ENCODE assay signal across 8 cellular contexts in the genomic region with DNA sequence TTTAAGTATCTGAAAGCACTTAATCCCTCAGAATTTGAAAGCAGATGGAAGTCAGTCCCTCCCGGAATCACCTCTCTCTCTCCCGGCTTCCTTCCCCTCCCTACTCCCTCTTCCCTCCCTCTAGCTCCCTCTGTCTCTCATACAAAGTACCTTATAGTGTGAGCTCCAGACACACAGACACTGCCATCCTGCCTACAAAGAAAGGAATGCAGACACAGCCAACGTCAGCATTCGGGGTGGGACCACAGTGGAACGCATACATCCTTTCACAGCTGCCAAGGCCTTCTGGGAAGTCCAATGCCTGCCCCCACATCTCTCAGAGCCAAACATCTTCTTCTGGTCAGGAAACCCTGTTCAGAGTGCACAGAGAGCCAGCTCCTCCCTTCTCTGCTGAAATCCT. TPM values are rescaled to one million over a fixed set of nuclear protein-coding genes. Genes with fewer than 3 reads are reported as not detected.
A peak's percentile ranks its signal among the peaks of the same experiment; 100 is the strongest.
DNase-seq lines count a peak whose midpoint lies in the region; ATAC-seq, FAIRE-seq and TF ChIP-seq lines count a peak whose summit lies in the region.

No MANE protein-coding gene starts in this region.

- intact Hi-C loops in transverse colon (cut with DNase I; ENCODE audit: low total_unique reads), result no loop called here

- H2BK12ac ChIP-seq in H1 (ENCODE audit: low read depth, low read length), result no peak overlapping the region

- H3K14ac ChIP-seq in H1 (ENCODE audit: insufficient read length), result no peak overlapping the region

- H3K27ac ChIP-seq in H1 (ENCODE audit: low read depth, low read length) (no peak overlapping the region), transverse colon (peak overlapping the region; percentile 72 to 83 (median 78))

- H4K91ac ChIP-seq in H1 (replicated peaks; ENCODE audit: insufficient read length, low read length), result no peak overlapping the region

- peak overlapping the region; percentile 86 for H3K18ac ChIP-seq in H1 (ENCODE audit: extremely low read depth, low read length)

- no peak overlapping the region for H4K8ac ChIP-seq in H1 (ENCODE audit: extremely low read depth, insufficient read depth, low read length)

- H3K36me3 ChIP-seq in H1 (ENCODE audit: control insufficient read depth in 2 of 4, insufficient read depth in 4 of 4, low read length in 3 of 4) (no peaks in the 10 kb centered on the region), transverse colon (no peaks in the 10 kb centered on the region)

- TF ChIP-seq POLR2A in H1 (IDR thresholded peaks at IDR 0.05; ENCODE audit: control extremely low read depth in 1 of 2, low read depth in 2 of 2, low read length in 2 of 2) (0 out of 3 replicates have a peak, but pooled peaks of 1 of the 2 experiments have one; percentile 26), transverse colon (IDR thresholded peaks at IDR 0.05) (no peak)

- H3K9ac ChIP-seq in H1 (replicated peaks in 1 of 4; ENCODE audit: extremely low read depth in 1 of 4, low read depth in 3 of 4, low read length in 3 of 4), result no peak overlapping the region

- no peak overlapping the region; the same call in 1 of the 2 replicates for H2BK15ac ChIP-seq in H1 (ENCODE audit: low read length)

- H3K79me2 ChIP-seq in H1 (ENCODE audit: control insufficient read depth in 1 of 2, insufficient read depth in 2 of 2, low read length in 2 of 2), result no peaks in the 10 kb centered on the region

- H4K5ac ChIP-seq in H1 (ENCODE audit: insufficient read length, low read depth, low read length), result no peak overlapping the region

- H3K79me1 ChIP-seq in H1 (ENCODE audit: low read depth, low read length), result no peaks in the 10 kb centered on the region; the same call in 1 of the 2 replicates

- 0 out of 2 replicates have a peak overlapping the region, but pooled peaks have one; percentile 62 for H2BK5ac ChIP-seq in H1 (ENCODE audit: low read depth, low read length)

- H2AFZ ChIP-seq in H1 (ENCODE audit: low read length), result no peak overlapping the region

- ATAC-seq in GM18519 (IDR thresholded peaks at IDR 0.05; ENCODE audit: low FRiP score, unreplicated experiment), result no peak

- no peak overlapping the region for H3K23ac ChIP-seq in H1 (ENCODE audit: insufficient read length)

- peak; percentile 92 for FAIRE-seq in H1 (lab: Jason Lieb, UNC)

- H2BK120ac ChIP-seq in H1 (replicated peaks; ENCODE audit: low read depth, low read length), result no peak overlapping the region

- H3K4ac ChIP-seq in H1 (replicated peaks; ENCODE audit: insufficient read length, low read depth, low read length), result no peak overlapping the region

- WGBS in H1 (ENCODE audit: extremely low coverage in 1 of 2, insufficient coverage in 1 of 2, insufficient read length in 1 of 2, insufficient replicate concordance in 2 of 2, low coverage in 1 of 2, low lambda C conversion rate in 2 of 2, missing lambda C conversion rate in 1 of 2), 2 experiments, result 18% methylated on average over 5 of the region's 5 CpGs; no CpG with 5 or more reads in 1 of the 2 experiments
- 24% methylated on average over 2 to 5 of the region's 5 CpGs for WGBS in transverse colon (ENCODE audit: low coverage in 1 of 2), 2 donors

- no peaks in the 10 kb centered on the region for H3K27me3 ChIP-seq in H1 (replicated peaks in 1 of 4; ENCODE audit: control insufficient read depth in 3 of 4, extremely low read depth in 1 of 4, insufficient read depth in 3 of 4, low read length in 3 of 4)
- no peaks in the 10 kb centered on the region for H3K27me3 ChIP-seq in transverse colon

- H3K23me2 ChIP-seq in H1 (ENCODE audit: low read depth, low read length), result no peaks in the 10 kb centered on the region

- CTCF ChIA-PET in H1 (lab: Charles Lee; ENCODE audit: partially characterized antibody), result interaction anchor here (0.6 to 2.8 kb wide), 16 partner anchors 9 to 305 kb away, joined by 3 to 17 read pairs (median 4); no protein-coding TSS in a partner anchor

- no peak overlapping the region for H3K56ac ChIP-seq in H1 (replicated peaks; ENCODE audit: insufficient read length, low read depth, low read length)

- H3K9me3 ChIP-seq in H1 (ENCODE audit: insufficient read depth in 2 of 2, low read depth in 1 of 2, low read length in 1 of 2) (no peaks in the 10 kb centered on the region), transverse colon (no peaks in the 10 kb centered on the region)

- TF ChIP-seq RAD21 in H1 (IDR thresholded peaks at IDR 0.05 in 1 of 2, conservative IDR thresholded peaks at IDR 0.05 in 1 of 2; ENCODE audit: low read depth in 2 of 2, low read length in 2 of 2), result peak; percentile 48 to 59

- in situ Hi-C loops in transverse colon (cut with MboI; ENCODE audit: low pct_ligation_motif_present in 1 of 4, low pct_unique_long_range_greater_than_20kb in 1 of 4, low sequenced_read_pairs in 3 of 4), result loop anchor here in 1 of 4 donors (25.0 kb wide), 1 partner anchor 182 kb away; a partner anchor contains a TSS

- TF ChIP-seq CTCF in H1 (IDR thresholded peaks at IDR 0.05; ENCODE audit: control extremely low read depth in 1 of 3, insufficient read depth in 1 of 3, low read depth in 1 of 3, low read length in 3 of 3), result peak; percentile 15 to 65 (median 55)
- peak; percentile 21 to 52 (median 36) for TF ChIP-seq CTCF in transverse colon (IDR thresholded peaks at IDR 0.05)

- TF ChIP-seq EP300 in H1 (IDR thresholded peaks at IDR 0.05; ENCODE audit: borderline replicate concordance in 1 of 2, low read depth in 2 of 2, low read length in 2 of 2) (no peak), transverse colon (IDR thresholded peaks at IDR 0.05; ENCODE audit: low read depth) (peak; percentile 86)

- H2BK20ac ChIP-seq in H1 (ENCODE audit: low read length), result no peak overlapping the region

- H3K4me3 ChIP-seq in H1 (ENCODE audit: extremely low read depth in 1 of 4, insufficient read depth in 2 of 4, low read depth in 3 of 4, low read length in 4 of 4), result peak overlapping the region in 1 of 4 experiments; percentile 4; a peak in 1 of 8 replicates
- H3K4me3 ChIP-seq in transverse colon, result no peak overlapping the region

- H3K4me1 ChIP-seq in H1 (replicated peaks in 1 of 4; ENCODE audit: control insufficient read depth in 3 of 4, insufficient read depth in 4 of 4, low read length in 3 of 4), result peaks cover 3 to 14% (median 5%) of the 10 kb centered on the region in 4 experiments; a peak in 5 of 7 replicates
- peaks cover 26 to 72% (median 51%) of the 10 kb centered on the region in 4 donors for H3K4me1 ChIP-seq in transverse colon

- POLR2A ChIA-PET in H1 (lab: Charles Lee; ENCODE audit: partially characterized antibody), result interaction anchor here (0.6 to 1.3 kb wide), 7 partner anchors 8 to 305 kb away, joined by 3 to 11 read pairs (median 3); a partner anchor contains a TSS

- no peaks in the 10 kb centered on the region for H4K20me1 ChIP-seq in H1 (replicated peaks in 1 of 2; ENCODE audit: control insufficient read depth in 1 of 2, insufficient read depth in 2 of 2, low read length in 2 of 2)

- DNase-seq in DMS 273 treated with DMSO at 0.1 percent for 48 hours (lab: John Stamatoyannopoulos, UW) (peak; percentile 97), NCI-H510A (lab: John Stamatoyannopoulos, UW) (peak; percentile 36), H1 (ENCODE audit: low read depth in 1 of 2, low spot score in 2 of 2) (peak; percentile 66 to 79), lung microvascular endothelial cell (ENCODE audit: low read depth in 2 of 2) (peak; percentile 93 to 99), transverse colon (peak; percentile 71), COR-L47 (lab: John Stamatoyannopoulos, UW) (no peak)
- no peak for DNase-seq in activated CD4-positive, alpha-beta T cell treated with anti-CD3 and anti-CD28 coated beads for 48 hours

- H3K4me2 ChIP-seq in H1 (ENCODE audit: insufficient read depth in 1 of 2, low read depth in 2 of 2, low read length in 2 of 2), result peak overlapping the region; percentile 36 to 53; a peak in 3 of 4 replicates

- H2AK5ac ChIP-seq in H1 (ENCODE audit: low read depth, low read length), result no peak overlapping the region

TF ChIP-seq in H1, 55 proteins besides CTCF, POLR2A, EP300 and RAD21 (continues in another document):
- TF ChIP-seq RXRA (IDR thresholded peaks at IDR 0.05; ENCODE audit: insufficient read depth, low read depth, low read length) (no peak), SP1 (IDR thresholded peaks at IDR 0.05; ENCODE audit: low read depth, low read length) (no peak; the same call in 1 of the 2 replicates), TAF1 (IDR thresholded peaks at IDR 0.05; ENCODE audit: low read depth, low read length) (peak; percentile 32; the same call in 1 of the 2 replicates), EZH2 (IDR thresholded peaks at IDR 0.05; ENCODE audit: low read depth, low read length, severe bottlenecking) (no peak), CHD2 (IDR thresholded peaks at IDR 0.05; ENCODE audit: low read length) (no peak), PHF8 (conservative IDR thresholded peaks at IDR 0.05; ENCODE audit: low read depth, low read length) (no peak), EGR1 (IDR thresholded peaks at IDR 0.05; ENCODE audit: borderline replicate concordance, low read depth, low read length) (peak; percentile 56; the same call in 1 of the 2 replicates)
- TF ChIP-seq, protein P1, sequence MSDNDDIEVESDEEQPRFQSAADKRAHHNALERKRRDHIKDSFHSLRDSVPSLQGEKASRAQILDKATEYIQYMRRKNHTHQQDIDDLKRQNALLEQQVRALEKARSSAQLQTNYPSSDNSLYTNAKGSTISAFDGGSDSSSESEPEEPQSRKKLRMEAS (IDR thresholded peaks at IDR 0.05), result no peak

RNA-seq across cellular contexts. Expression of a gene that starts 9.3 kb away (rescaled TPM):
- 6.0 and 6.5 TPM in 2 replicates for total RNA-seq in H1 (2021; fragmentation: NEBNext Ultra II Directional; extraction: Animal tissue kit (Norgen Biotek cat#: 25700))
- polyA plus RNA-seq in H1 (2011; rRNA removed), result 3.8 and 4.1 TPM in 2 replicates
- 4.0 TPM for polyA plus RNA-seq in H1 (2011; cell fraction: cytosol; rRNA removed)
- polyA plus RNA-seq in H1 (2011; cell fraction: nucleus; rRNA removed), result 8.3 TPM
- polyA plus RNA-seq in H1 (2012, experiment 1 of 2), result 3.9 to 4.6 TPM (median 4.1 TPM) in 4 replicates
- polyA plus RNA-seq in H1 (2012, experiment 2 of 2), result 3.0 TPM
- 4.5 TPM for polyA plus RNA-seq in H1 (2013, experiment 1 of 2)
- 4.3 TPM for polyA plus RNA-seq in H1 (2013, experiment 2 of 2)
- 5.6 and 5.9 TPM in 2 replicates for polyA minus RNA-seq in H1 (2011; rRNA and poly(A)+ RNA removed)
- 4.0 TPM for polyA minus RNA-seq in H1 (2011; cell fraction: cytosol; rRNA and poly(A)+ RNA removed)
- 10.1 TPM for polyA minus RNA-seq in H1 (2011; cell fraction: nucleus; rRNA and poly(A)+ RNA removed)
- total RNA-seq in lung microvascular endothelial cell (17.9 and 22.8 TPM in 2 replicates), transverse colon (10 to 100 TPM; 12.4 to 18.3 (median 15.6) TPM)

RNA-seq across cellular contexts. Expression of a gene that starts 35.3 kb away (rescaled TPM):
- 125 and 129 TPM in 2 replicates for total RNA-seq in H1 (2021; fragmentation: NEBNext Ultra II Directional; extraction: Animal tissue kit (Norgen Biotek cat#: 25700))
- 47.7 and 50.0 TPM in 2 replicates for polyA plus RNA-seq in H1 (2011; rRNA removed)
- polyA plus RNA-seq in H1 (2011; cell fraction: cytosol; rRNA removed), result 85.5 TPM
- 60.8 TPM for polyA plus RNA-seq in H1 (2011; cell fraction: nucleus; rRNA removed)
- polyA plus RNA-seq in H1 (2012, experiment 1 of 2), result 88.5 to 127 TPM (median 90.7 TPM) in 4 replicates
- polyA plus RNA-seq in H1 (2012, experiment 2 of 2), result 39.1 TPM
- polyA plus RNA-seq in H1 (2013, experiment 1 of 2), result 84.7 TPM
- polyA plus RNA-seq in H1 (2013, experiment 2 of 2), result 87.8 TPM
- 12.2 and 13.2 TPM in 2 replicates for polyA minus RNA-seq in H1 (2011; rRNA and poly(A)+ RNA removed)
- 26.6 TPM for polyA minus RNA-seq in H1 (2011; cell fraction: cytosol; rRNA and poly(A)+ RNA removed)
- 21.5 TPM for polyA minus RNA-seq in H1 (2011; cell fraction: nucleus; rRNA and poly(A)+ RNA removed)
- total RNA-seq in lung microvascular endothelial cell, result 22.2 and 26.2 TPM in 2 replicates
- total RNA-seq in transverse colon, result 10 to 100 TPM in 3 of 4 donors, 1 to 10 TPM in 1; 3.6 to 21.3 (median 16.5) TPM

Comparison
In these comparisons a context has a peak if more than half of its experiments do, and no peak if none do; other contexts are left out.
1. DNase-seq: peak in DMS 273 treated with DMSO at 0.1 percent for 48 hours (single experiment), NCI-H510A (single experiment), H1 (2 of 2), lung microvascular endothelial cell (2 of 2) and transverse colon (single experiment); none in COR-L47 (single experiment) and activated CD4-positive, alpha-beta T cell treated with anti-CD3 and anti-CD28 coated beads for 48 hours (single experiment).